ENCODE assay signal across 8 cellular contexts in genomic region chr11:108664730-108665525, GRCh38. TPM values are rescaled to one million over a fixed set of nuclear protein-coding genes. Genes with fewer than 3 reads are reported as not detected.
DNase-seq lines count a peak whose midpoint lies in the region; ATAC-seq and TF ChIP-seq lines count a peak whose summit lies in the region.

DDX10 (plus strand) TSS chr11:108665069; CDS start chr11:108665154, 85 bp downstream.

- H2BK120ac ChIP-seq in trophoblast cell (ENCODE audit: insufficient read depth, low read length, poor library complexity) = no peak within 1 kb of the TSS

- H3K9me3 ChIP-seq in adipocyte (ENCODE audit: control insufficient read depth, low read length) = no peaks in the 10 kb centered on the region
- H3K9me3 ChIP-seq in trophoblast cell (ENCODE audit: insufficient read depth, low read depth, low read length) = no peaks in the 10 kb centered on the region
- H3K9me3 ChIP-seq in transverse colon = no peaks in the 10 kb centered on the region

- H3K27me3 ChIP-seq in adipocyte (replicated peaks; ENCODE audit: control insufficient read depth, insufficient read depth, low read length) = no peaks in the 10 kb centered on the region
- no peaks in the 10 kb centered on the region for H3K27me3 ChIP-seq in trophoblast cell (ENCODE audit: insufficient read depth, low read length)
- H3K27me3 ChIP-seq in transverse colon = no peaks in the 10 kb centered on the region

- ATAC-seq in HG02798 (IDR thresholded peaks at IDR 0.05; ENCODE audit: poor library complexity, unreplicated experiment) = peak; percentile 92

- peak within 1 kb of the TSS; percentile 95 for H4K8ac ChIP-seq in trophoblast cell (ENCODE audit: low read depth, low read length)

- H4K12ac ChIP-seq in trophoblast cell (ENCODE audit: low read depth, low read length) = peak within 1 kb of the TSS; percentile 76

- peak within 1 kb of the TSS; percentile 76 for H3K14ac ChIP-seq in trophoblast cell (ENCODE audit: low read length)

- no CpG with 5 or more reads among the region's 61 CpGs for WGBS in trophoblast cell (ENCODE audit: extremely low coverage, insufficient coverage, insufficient read length)
- WGBS in transverse colon (ENCODE audit: low coverage in 1 of 2), 2 donors = 1% methylated on average over 61 of the region's 61 CpGs; no CpG with 5 or more reads in 1 of the 2 donors

- H3K79me2 ChIP-seq in trophoblast cell (ENCODE audit: control insufficient read depth, insufficient read depth, low read length, poor library complexity) = peaks cover 7% of the 10 kb centered on the region

- TF ChIP-seq CTCF in GM12875 (IDR thresholded peaks at IDR 0.05; ENCODE audit: borderline replicate concordance, insufficient read depth, low read depth, low read length) (no peak), transverse colon (IDR thresholded peaks at IDR 0.05) (peak in 1 of 5 experiments; percentile 18)

- in situ Hi-C loops in transverse colon (cut with MboI; ENCODE audit: low pct_ligation_motif_present in 1 of 4, low pct_unique_long_range_greater_than_20kb in 1 of 4, low sequenced_read_pairs in 3 of 4) = loop anchor here in 2 of 4 donors (10.0 to 25.0 kb wide), 5 partner anchors 170 to 653 kb away; partner anchors contain the start of genes ATM (in 2 of the 2), NPAT (in 2 of the 2), CUL5 (in 1 of the 2) and POGLUT3 (in 1 of the 2)

- H3K9ac ChIP-seq in adipocyte (ENCODE audit: low read length) = peak within 1 kb of the TSS; percentile 91
- peak within 1 kb of the TSS; percentile 42 for H3K9ac ChIP-seq in trophoblast cell (ENCODE audit: low read length)

- H3K23ac ChIP-seq in trophoblast cell (ENCODE audit: low read length) = no peak within 1 kb of the TSS

- no peak within 1 kb of the TSS for H2BK12ac ChIP-seq in trophoblast cell (ENCODE audit: low read length)

- peaks cover 5% of the 10 kb centered on the region for H3K79me1 ChIP-seq in trophoblast cell (ENCODE audit: low read length)

- H3K4me3 ChIP-seq in GM12875 (ENCODE audit: low read depth, low read length) = peak within 1 kb of the TSS; percentile 73
- H3K4me3 ChIP-seq in adipocyte (ENCODE audit: low read length) = peak within 1 kb of the TSS; percentile 94
- peak within 1 kb of the TSS; percentile 78 for H3K4me3 ChIP-seq in trophoblast cell (ENCODE audit: low read depth, low read length)
- peak within 1 kb of the TSS; percentile 76 to 90 (median 83) for H3K4me3 ChIP-seq in transverse colon

- DNase-seq in NCI-H1436 (lab: John Stamatoyannopoulos, UW) (peak; percentile 97), T follicular helper cell (ENCODE audit: low read depth) (peak; percentile 98), adipocyte (ENCODE audit: low read depth) (peak; percentile 99), cardiac septum (ENCODE audit: low spot score) (peak; percentile 99), trophoblast cell (peak; percentile 96 to 99), transverse colon (peak; percentile 99)

- H3K27ac ChIP-seq in trophoblast cell (ENCODE audit: low read depth, low read length) (no peak within 1 kb of the TSS), transverse colon (peak within 1 kb of the TSS; percentile 51 to 79 (median 76))

- H3K18ac ChIP-seq in trophoblast cell (ENCODE audit: low read length) = peak within 1 kb of the TSS; percentile 72

- peak within 1 kb of the TSS; percentile 75 for H3K4ac ChIP-seq in trophoblast cell (ENCODE audit: low read depth, low read length)

- H2BK5ac ChIP-seq in trophoblast cell (ENCODE audit: low read depth, low read length, poor library complexity) = peak within 1 kb of the TSS; percentile 39

- peak within 1 kb of the TSS; percentile 87 for H3K4me2 ChIP-seq in trophoblast cell (ENCODE audit: low read length)

- TF ChIP-seq POLR2A in transverse colon (IDR thresholded peaks at IDR 0.05) = peak; percentile 41

- H2AFZ ChIP-seq in trophoblast cell (ENCODE audit: insufficient read depth, low read length, poor library complexity) = peak within 1 kb of the TSS; percentile 92

- H4K91ac ChIP-seq in trophoblast cell (ENCODE audit: low read depth, low read length) = peak within 1 kb of the TSS; percentile 32

- TF ChIP-seq EP300 in transverse colon (IDR thresholded peaks at IDR 0.05; ENCODE audit: low read depth) = no peak

- H2AK5ac ChIP-seq in trophoblast cell (ENCODE audit: low read length) = no peak within 1 kb of the TSS

- H3K4me1 ChIP-seq in adipocyte (ENCODE audit: control insufficient read depth, insufficient read depth, low read length) = peaks cover 16% of the 10 kb centered on the region
- peaks cover 0 to 8% of the 10 kb centered on the region in 2 experiments for H3K4me1 ChIP-seq in trophoblast cell (ENCODE audit: control insufficient read depth in 1 of 2, insufficient read depth in 2 of 2, low read length in 2 of 2)
- peaks cover 8 to 25% (median 19%) of the 10 kb centered on the region in 4 donors for H3K4me1 ChIP-seq in transverse colon

- H3K36me3 ChIP-seq in adipocyte (ENCODE audit: control insufficient read depth, insufficient read depth, low read length, severe bottlenecking) (no peaks in the 10 kb centered on the region), trophoblast cell (ENCODE audit: control insufficient read depth in 1 of 2, insufficient read depth in 2 of 2, low read length in 2 of 2) (no peaks in the 10 kb centered on the region), transverse colon (no peaks in the 10 kb centered on the region)

- intact Hi-C loops in cardiac septum (cut with DNase I) (loop anchor here (5.0 to 10.0 kb wide), 2 partner anchors 198 to 440 kb away; partner anchors contain the start of genes ATM, C11orf65 and NPAT), transverse colon (cut with DNase I; ENCODE audit: low total_unique reads) (no loop called here)

RNA-seq across cellular contexts. Expression of gene DDX10, which starts in this region (rescaled TPM):
- total RNA-seq in cardiac septum (11.5 TPM), transverse colon (10 to 100 TPM in 2 of 4 donors, 1 to 10 TPM in 2; 7.6 to 38.2 (median 12.6) TPM)
- polyA plus RNA-seq in trophoblast cell (2013) = 25.7 and 27.8 TPM in 2 replicates
